In genomic region chr2:227719637-227720036, GRCh38 we compare ENCODE assay signal across 27 cellular contexts. TPM values are rescaled to one million over a fixed set of nuclear protein-coding genes. Genes with fewer than 3 reads are reported as not detected.
"Had no signal": no experiment of that assay in that cellular context is flagged by ENCODE, and none has a peak within 500 bp of the region (broad histone marks: within the 10 kb centered on the region; RNA-seq: fewer than 3 reads in every experiment).

No MANE protein-coding gene starts in this region.

- ATAC-seq: activated CD4-positive, CD25-positive, alpha-beta regulatory T cell treated with anti-CD3 and anti-CD28 coated beads, Interleukin-2, amount 50 U/mL, for 24 hours; activated CD8-positive, alpha-beta T cell treated with anti-CD3 and anti-CD28 coated beads, Interleukin-2, amount 10 ng/mL, durations not matched to agents 7 days and 5 days; body of pancreas had no signal

- H3K9me2 ChIP-seq: SK-N-SH had no signal

- H3K9me3 ChIP-seq: ascending aorta, body of pancreas, Peyer's patch, SJCRH30, SK-N-SH had no signal

- H3K27ac Mint-ChIP-seq: activated CD8-positive, alpha-beta T cell treated with anti-CD3 and anti-CD28 coated beads, Interleukin-2, amount 10 ng/mL, durations not matched to agents 7 days and 5 days; activated naive CD4-positive, alpha-beta T cell treated with anti-CD3 and anti-CD28 coated beads, Interleukin-2, amount 50 U/mL, for 24 hours; activated T-cell treated with anti-CD3 and anti-CD28 coated beads, Interleukin-2, amount 50 U/mL, for 24 hours; activated T-helper 1 cell treated with anti-CD3 and anti-CD28 coated beads, Interleukin-12 subunit alpha, Interleukin-12 subunit beta, Interleukin-2, Interleukin-4 antibody, amounts not matched to agents 30 ng/mL and 10 ng/mL and 1 ng/mL, durations not matched to agents 14 hours and 24 hours and 36 hours; T-helper 1 cell treated with Interleukin-12 subunit alpha and Interleukin-12 subunit beta and Interleukin-4 antibody, amounts not matched to agents 30 μg/mL and 1 μg/mL, for 36 hours had no signal

- H3K27me3 ChIP-seq: ascending aorta, body of pancreas, Peyer's patch, SJCRH30 had no signal

- DNase-seq: activated CD4-positive, alpha-beta T cell treated with anti-CD3 and anti-CD28 coated beads for 4 hours; activated CD8-positive, alpha-beta T cell treated with anti-CD3 and anti-CD28 coated beads, Interleukin-2, amount 10 ng/mL, durations not matched to agents 7 days and 5 days; activated effector memory CD4-positive, alpha-beta T cell treated with Interleukin-2 at 50 U/mL for 16 hours; activated naive CD4-positive, alpha-beta T cell; activated T-cell treated with anti-CD3 and anti-CD28 coated beads, Interleukin-2, amount 50 U/mL, for 24 hours; amniotic stem cell; body of pancreas; IMR-90; Kasumi-1; KBM-7; NCI-H1048; NCI-H1694; NCI-H2029; NCI-H2107; NCI-H2171 treated with DMSO at 0.1 percent for 48 hours; NCI-H524; Peyer's patch; Right ventricle myocardium superior; SJCRH30; SK-N-SH had no signal

- H3K27ac ChIP-seq: ascending aorta, body of pancreas, Peyer's patch, RWPE1, SJCRH30 had no signal

- H3K36me3 Mint-ChIP-seq: activated naive CD4-positive, alpha-beta T cell treated with anti-CD3 and anti-CD28 coated beads, Interleukin-2, amount 50 U/mL, for 24 hours had no signal

- H3K4me1 Mint-ChIP-seq: activated naive CD4-positive, alpha-beta T cell treated with anti-CD3 and anti-CD28 coated beads, Interleukin-2, amount 50 U/mL, for 24 hours; central memory CD8-positive, alpha-beta T cell had no signal

- H3K9me3 Mint-ChIP-seq: activated naive CD4-positive, alpha-beta T cell treated with anti-CD3 and anti-CD28 coated beads, Interleukin-2, amount 50 U/mL, for 24 hours; activated T-cell treated with anti-CD3 and anti-CD28 coated beads, Interleukin-2, amount 50 U/mL, for 24 hours; activated T-helper 1 cell treated with anti-CD3 and anti-CD28 coated beads, Interleukin-12 subunit alpha, Interleukin-12 subunit beta, Interleukin-2, Interleukin-4 antibody, amounts not matched to agents 30 ng/mL and 10 ng/mL and 1 ng/mL, durations not matched to agents 14 hours and 24 hours and 36 hours; central memory CD8-positive, alpha-beta T cell; T-helper 1 cell treated with Interleukin-12 subunit alpha and Interleukin-12 subunit beta and Interleukin-4 antibody, amounts not matched to agents 30 μg/mL and 1 μg/mL, for 36 hours had no signal

- H3K4me3 ChIP-seq: ascending aorta, body of pancreas, Peyer's patch, SJCRH30 had no signal

- H3K4me3 Mint-ChIP-seq: activated CD8-positive, alpha-beta T cell treated with anti-CD3 and anti-CD28 coated beads, Interleukin-2, amount 10 ng/mL, durations not matched to agents 7 days and 5 days; activated naive CD4-positive, alpha-beta T cell treated with anti-CD3 and anti-CD28 coated beads, Interleukin-2, amount 50 U/mL, for 24 hours; activated T-cell treated with anti-CD3 and anti-CD28 coated beads, Interleukin-2, amount 50 U/mL, for 24 hours; activated T-helper 1 cell treated with anti-CD3 and anti-CD28 coated beads, Interleukin-12 subunit alpha, Interleukin-12 subunit beta, Interleukin-2, Interleukin-4 antibody, amounts not matched to agents 30 ng/mL and 10 ng/mL and 1 ng/mL, durations not matched to agents 14 hours and 24 hours and 36 hours; central memory CD8-positive, alpha-beta T cell; T-helper 1 cell treated with Interleukin-12 subunit alpha and Interleukin-12 subunit beta and Interleukin-4 antibody, amounts not matched to agents 30 μg/mL and 1 μg/mL, for 36 hours had no signal

- H3K4me1 ChIP-seq: SJCRH30 had no signal

- H3K9ac ChIP-seq: SK-N-SH had no signal

- H3K4me2 ChIP-seq: SK-N-SH had no signal

- H3K36me3 ChIP-seq: ascending aorta, Peyer's patch, SJCRH30 had no signal

RNA-seq across cellular contexts. Expression of gene SLC19A3, which starts 1.8 kb away (rescaled TPM):
- total RNA-seq: activated CD8-positive, alpha-beta T cell treated with anti-CD3 and anti-CD28 coated beads, Interleukin-2, amount 10 ng/mL, durations not matched to agents 7 days and 5 days; activated T-helper 1 cell treated with anti-CD3 and anti-CD28 coated beads, Interleukin-12 subunit alpha, Interleukin-12 subunit beta, Interleukin-2, Interleukin-4 antibody, amounts not matched to agents 30 ng/mL and 10 ng/mL and 1 ng/mL, durations not matched to agents 14 hours and 24 hours and 36 hours; SJCRH30 had no signal
- polyA plus RNA-seq: IMR-90 had no signal

RNA-seq across cellular contexts. Expression of gene SCYGR6, which starts 4.9 kb away (rescaled TPM):
- total RNA-seq: activated CD8-positive, alpha-beta T cell treated with anti-CD3 and anti-CD28 coated beads, Interleukin-2, amount 10 ng/mL, durations not matched to agents 7 days and 5 days; activated T-helper 1 cell treated with anti-CD3 and anti-CD28 coated beads, Interleukin-12 subunit alpha, Interleukin-12 subunit beta, Interleukin-2, Interleukin-4 antibody, amounts not matched to agents 30 ng/mL and 10 ng/mL and 1 ng/mL, durations not matched to agents 14 hours and 24 hours and 36 hours; ascending aorta; body of pancreas; IMR-90; Peyer's patch; Right ventricle myocardium superior; SJCRH30 had no signal
- polyA plus RNA-seq: IMR-90, SK-N-SH had no signal

RNA-seq across cellular contexts. Expression of gene SCYGR7, which starts 8.5 kb away (rescaled TPM):
- total RNA-seq: activated CD8-positive, alpha-beta T cell treated with anti-CD3 and anti-CD28 coated beads, Interleukin-2, amount 10 ng/mL, durations not matched to agents 7 days and 5 days; activated T-helper 1 cell treated with anti-CD3 and anti-CD28 coated beads, Interleukin-12 subunit alpha, Interleukin-12 subunit beta, Interleukin-2, Interleukin-4 antibody, amounts not matched to agents 30 ng/mL and 10 ng/mL and 1 ng/mL, durations not matched to agents 14 hours and 24 hours and 36 hours; ascending aorta; body of pancreas; IMR-90; Peyer's patch; Right ventricle myocardium superior; SJCRH30 had no signal
- polyA plus RNA-seq: IMR-90, SK-N-SH had no signal

RNA-seq across cellular contexts. Expression of gene SCYGR8, which starts 26.1 kb away (rescaled TPM):
- total RNA-seq: activated CD8-positive, alpha-beta T cell treated with anti-CD3 and anti-CD28 coated beads, Interleukin-2, amount 10 ng/mL, durations not matched to agents 7 days and 5 days; activated T-helper 1 cell treated with anti-CD3 and anti-CD28 coated beads, Interleukin-12 subunit alpha, Interleukin-12 subunit beta, Interleukin-2, Interleukin-4 antibody, amounts not matched to agents 30 ng/mL and 10 ng/mL and 1 ng/mL, durations not matched to agents 14 hours and 24 hours and 36 hours; ascending aorta; body of pancreas; IMR-90; Peyer's patch; Right ventricle myocardium superior; SJCRH30 had no signal
- polyA plus RNA-seq: IMR-90, SK-N-SH had no signal

RNA-seq across cellular contexts. Expression of gene SCYGR5, which starts 53.0 kb away (rescaled TPM):
- total RNA-seq: activated CD8-positive, alpha-beta T cell treated with anti-CD3 and anti-CD28 coated beads, Interleukin-2, amount 10 ng/mL, durations not matched to agents 7 days and 5 days; activated T-helper 1 cell treated with anti-CD3 and anti-CD28 coated beads, Interleukin-12 subunit alpha, Interleukin-12 subunit beta, Interleukin-2, Interleukin-4 antibody, amounts not matched to agents 30 ng/mL and 10 ng/mL and 1 ng/mL, durations not matched to agents 14 hours and 24 hours and 36 hours; ascending aorta; body of pancreas; IMR-90; Peyer's patch; Right ventricle myocardium superior; SJCRH30 had no signal
- polyA plus RNA-seq: IMR-90, SK-N-SH had no signal
